In the genomic region with DNA sequence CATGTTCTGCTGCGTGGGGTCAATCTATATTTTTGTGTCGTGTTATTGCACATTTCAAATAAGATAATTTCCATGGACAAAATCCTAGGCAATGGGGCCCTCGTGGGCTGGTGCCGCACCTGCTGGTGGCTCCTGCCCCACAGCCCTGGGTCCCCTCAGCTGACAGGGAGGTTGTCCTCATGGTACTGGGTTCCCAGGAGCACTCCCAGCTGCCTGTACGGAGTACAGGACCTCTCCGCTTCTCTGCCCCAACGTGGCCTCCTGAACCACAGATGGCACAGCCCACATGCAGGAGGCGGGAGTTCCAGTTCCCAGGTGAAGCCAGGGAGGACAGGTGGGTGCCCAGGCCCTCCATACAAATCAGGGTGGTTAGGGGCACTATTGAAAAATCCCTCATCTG, we compare ENCODE assay signal across 29 cellular contexts.
"Had no signal": no experiment of that assay in that cellular context is flagged by ENCODE, and none has a peak within 500 bp of the region (broad histone marks: within the 10 kb centered on the region; RNA-seq: fewer than 3 reads in every experiment).

No MANE protein-coding gene starts in this region.

- H3K9me3 ChIP-seq: esophagus muscularis mucosa, gastrocnemius medialis had no signal

- H3K36me3 ChIP-seq: brain microvascular endothelial cell, esophagus muscularis mucosa, gastrocnemius medialis, WERI-Rb-1 had no signal

- H3K9me3 Mint-ChIP-seq: activated CD8-positive, alpha-beta T cell treated with anti-CD3 and anti-CD28 coated beads for 36 hours; activated naive CD4-positive, alpha-beta T cell treated with anti-CD3 and anti-CD28 coated beads, Interleukin-2, amount 10 ng/mL, durations not matched to agents 7 days and 5 days; activated naive CD4-positive, alpha-beta T cell treated with anti-CD3 and anti-CD28 coated beads, Interleukin-2, amount 50 U/mL, for 72 hours; activated naive CD8-positive, alpha-beta T cell treated with anti-CD3 and anti-CD28 coated beads, Interleukin-2, amount 10 ng/mL, durations not matched to agents 7 days and 5 days; activated T-cell treated with anti-CD3 and anti-CD28 coated beads, Interleukin-2, amount 50 U/mL, for 24 hours; activated T-cell treated with anti-CD3 and anti-CD28 coated beads, Interleukin-2, amount 50 U/mL, for 72 hours; effector memory CD8-positive, alpha-beta T cell; T-helper 2 cell treated with Interferon-gamma antibody and Interleukin-4, amounts not matched to agents 5 μg/mL and 100 μg/mL, for 36 hours had no signal

- H3K4me1 ChIP-seq: esophagus muscularis mucosa, foreskin keratinocyte, gastrocnemius medialis had no signal

- H3K4me1 Mint-ChIP-seq: activated B cell treated with CpG ODN at 0.5 μM for 24 hours; activated naive CD4-positive, alpha-beta T cell treated with anti-CD3 and anti-CD28 coated beads, Interleukin-2, amount 10 ng/mL, durations not matched to agents 7 days and 5 days; activated naive CD8-positive, alpha-beta T cell treated with anti-CD3 and anti-CD28 coated beads, Interleukin-2, amount 10 ng/mL, durations not matched to agents 7 days and 5 days; T-helper 17 cell had no signal

- H3K27ac Mint-ChIP-seq: activated B cell treated with CpG ODN at 0.5 μM for 24 hours; activated CD8-positive, alpha-beta T cell treated with anti-CD3 and anti-CD28 coated beads for 36 hours; activated naive CD4-positive, alpha-beta T cell treated with anti-CD3 and anti-CD28 coated beads, Interleukin-2, amount 10 ng/mL, durations not matched to agents 7 days and 5 days; activated naive CD4-positive, alpha-beta T cell treated with anti-CD3 and anti-CD28 coated beads, Interleukin-2, amount 50 U/mL, for 72 hours; activated naive CD8-positive, alpha-beta T cell treated with anti-CD3 and anti-CD28 coated beads, Interleukin-2, amount 10 ng/mL, durations not matched to agents 7 days and 5 days; activated T-cell treated with anti-CD3 and anti-CD28 coated beads, Interleukin-2, amount 50 U/mL, for 24 hours; activated T-cell treated with anti-CD3 and anti-CD28 coated beads, Interleukin-2, amount 50 U/mL, for 72 hours; effector memory CD8-positive, alpha-beta T cell; T-helper 17 cell; T-helper 2 cell treated with Interferon-gamma antibody and Interleukin-4, amounts not matched to agents 5 μg/mL and 100 μg/mL, for 36 hours had no signal

- H3K27me3 ChIP-seq: brain microvascular endothelial cell, esophagus muscularis mucosa, foreskin keratinocyte had no signal

- H3K36me3 Mint-ChIP-seq: activated naive CD4-positive, alpha-beta T cell treated with anti-CD3 and anti-CD28 coated beads, Interleukin-2, amount 10 ng/mL, durations not matched to agents 7 days and 5 days; activated naive CD4-positive, alpha-beta T cell treated with anti-CD3 and anti-CD28 coated beads, Interleukin-2, amount 50 U/mL, for 72 hours; activated naive CD8-positive, alpha-beta T cell treated with anti-CD3 and anti-CD28 coated beads, Interleukin-2, amount 10 ng/mL, durations not matched to agents 7 days and 5 days had no signal

- H3K4me3 ChIP-seq: esophagus muscularis mucosa, gastrocnemius medialis had no signal

- DNase-seq: activated B cell treated with CpG ODN at 0.5 μM for 24 hours; activated CD4-positive, alpha-beta T cell treated with anti-CD3 and anti-CD28 coated beads for 48 hours; activated CD4-positive, alpha-beta T cell treated with anti-CD3 and anti-CD28 coated beads, Interleukin-2, amount 50 U/mL, for 1 hour; activated CD4-positive, alpha-beta T cell treated with anti-CD3 and anti-CD28 coated beads, Interleukin-2, amount 50 U/mL, for 48 hours; activated CD8-positive, alpha-beta memory T cell treated with anti-CD3 and anti-CD28 coated beads, Interleukin-2, amount 50 U/mL, for 48 hours; activated CD8-positive, alpha-beta T cell treated with anti-CD3 and anti-CD28 coated beads for 36 hours; activated gamma-delta T cell; activated naive CD4-positive, alpha-beta T cell; activated naive CD4-positive, alpha-beta T cell treated with anti-CD3 and anti-CD28 coated beads, Interleukin-2, amount 10 ng/mL, durations not matched to agents 7 days and 5 days; activated naive CD8-positive, alpha-beta T cell treated with anti-CD3 and anti-CD28 coated beads, Interleukin-2, amount 10 ng/mL, durations not matched to agents 7 days and 5 days; activated T-cell treated with anti-CD3 and anti-CD28 coated beads for 4 hours; activated T-cell treated with anti-CD3 and anti-CD28 coated beads, Interleukin-2, amount 50 U/mL, for 24 hours; activated T-cell treated with anti-CD3 and anti-CD28 coated beads, Interleukin-2, amount 50 U/mL, for 72 hours; brain microvascular endothelial cell; caudate nucleus; cortex of kidney; dermis blood vessel endothelial cell; effector CD4-positive, alpha-beta T cell; effector memory CD8-positive, alpha-beta T cell; erythroblast; foreskin keratinocyte; gastrocnemius medialis; T-helper 1 cell; T-helper 17 cell; T1000; WERI-Rb-1 had no signal

- H3K27me3 Mint-ChIP-seq: activated B cell treated with CpG ODN at 0.5 μM for 24 hours; activated CD8-positive, alpha-beta T cell treated with anti-CD3 and anti-CD28 coated beads for 36 hours; activated naive CD4-positive, alpha-beta T cell treated with anti-CD3 and anti-CD28 coated beads, Interleukin-2, amount 10 ng/mL, durations not matched to agents 7 days and 5 days; activated naive CD8-positive, alpha-beta T cell treated with anti-CD3 and anti-CD28 coated beads, Interleukin-2, amount 10 ng/mL, durations not matched to agents 7 days and 5 days had no signal

- H3K4me3 Mint-ChIP-seq: activated B cell treated with CpG ODN at 0.5 μM for 24 hours; activated CD8-positive, alpha-beta T cell treated with anti-CD3 and anti-CD28 coated beads for 36 hours; activated naive CD4-positive, alpha-beta T cell treated with anti-CD3 and anti-CD28 coated beads, Interleukin-2, amount 10 ng/mL, durations not matched to agents 7 days and 5 days; activated naive CD8-positive, alpha-beta T cell treated with anti-CD3 and anti-CD28 coated beads, Interleukin-2, amount 10 ng/mL, durations not matched to agents 7 days and 5 days; activated T-cell treated with anti-CD3 and anti-CD28 coated beads, Interleukin-2, amount 50 U/mL, for 24 hours; activated T-cell treated with anti-CD3 and anti-CD28 coated beads, Interleukin-2, amount 50 U/mL, for 72 hours; effector memory CD8-positive, alpha-beta T cell; T-helper 17 cell; T-helper 2 cell treated with Interferon-gamma antibody and Interleukin-4, amounts not matched to agents 5 μg/mL and 100 μg/mL, for 36 hours had no signal

- H3K27ac ChIP-seq: brain microvascular endothelial cell, esophagus muscularis mucosa, foreskin keratinocyte, gastrocnemius medialis, WERI-Rb-1 had no signal
